17 cellular contexts compared by ENCODE assay signal in genomic region chr3:72664576-72664975, GRCh38.
A peak's percentile ranks its signal among the peaks of the same experiment; 100 is the strongest.
DNase-seq lines count a peak whose midpoint lies in the region; ATAC-seq and TF ChIP-seq lines count a peak whose summit lies in the region.
"Had no signal": no experiment of that assay in that cellular context is flagged by ENCODE, and none has a peak within 500 bp of the region (broad histone marks: within the 10 kb centered on the region; RNA-seq: fewer than 3 reads in every experiment).

No MANE protein-coding gene starts in this region.

- peak; percentile 83 for ATAC-seq in sciatic nerve
- ATAC-seq in activated CD4-positive, CD25-positive, alpha-beta regulatory T cell treated with anti-CD3 and anti-CD28 coated beads, Interleukin-2, amount 50 U/mL, for 24 hours: no peak
- ATAC-seq in GM19452 (IDR thresholded peaks at IDR 0.05; ENCODE audit: unreplicated experiment): no peak
- ATAC-seq in HG03280 (IDR thresholded peaks at IDR 0.05; ENCODE audit: unreplicated experiment): no peak
- ATAC-seq: GM12878, Panc1, Right ventricle myocardium inferior had no signal

- intact Hi-C loops in sciatic nerve (cut with DNase I): no loop called here

- peak; percentile 38 for DNase-seq in GM03348 (ENCODE audit: low spot score)
- peak; percentile 17 for DNase-seq in fibroblast of mammary gland (ENCODE audit: low read depth)
- DNase-seq in sciatic nerve (ENCODE audit: low spot score): no peak
- no peak for DNase-seq in pons (ENCODE audit: low spot score)
- DNase-seq: Calu3; CD4-positive, alpha-beta T cell; HFFc6; NCI-H1930; NCI-H2171; NCI-H774 had no signal

- TF ChIP-seq CTCF in fibroblast of mammary gland (conservative IDR thresholded peaks at IDR 0.05; ENCODE audit: control insufficient read depth, insufficient read depth, low read depth, low read length): no peak

- H3K4me3 ChIP-seq in fibroblast of mammary gland (ENCODE audit: control insufficient read depth, low read depth, low read length): no peak overlapping the region
- H3K4me3 ChIP-seq: GM12878 had no signal

- peak overlapping the region; percentile 98 for H3K27ac ChIP-seq in angular gyrus (ENCODE audit: low read depth, low read length)

Comparison
In these comparisons a context has a peak if more than half of its experiments do, and no peak if none do; other contexts are left out.
1. DNase-seq: peak in GM03348 (single experiment) and fibroblast of mammary gland (single experiment); none in sciatic nerve (single experiment) and pons (single experiment).